ENCODE assay signal across 11 cellular contexts in the genomic region with DNA sequence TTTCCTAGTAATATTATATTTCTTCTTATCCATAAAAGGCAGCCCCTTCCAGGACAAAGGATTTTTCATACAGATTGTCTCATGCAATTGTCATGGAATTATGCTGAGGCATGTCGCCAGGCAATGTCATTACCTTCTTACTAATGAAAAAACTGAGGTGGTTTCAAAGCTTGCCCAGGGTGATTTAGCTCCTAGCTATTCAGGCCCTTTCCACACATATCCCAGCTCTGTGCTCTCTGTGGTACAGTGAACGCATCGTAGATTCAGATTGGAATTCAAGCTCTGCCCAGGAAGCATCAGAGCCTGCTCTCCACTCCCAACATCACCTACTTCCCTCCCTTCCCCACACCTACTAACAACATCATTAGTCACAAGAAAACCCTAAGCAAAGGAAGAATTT.
DNase-seq lines count a peak whose midpoint lies in the region; ATAC-seq, FAIRE-seq and TF ChIP-seq lines count a peak whose summit lies in the region.
"Had no signal": no experiment of that assay in that cellular context is flagged by ENCODE, and none has a peak within 500 bp of the region (broad histone marks: within the 10 kb centered on the region; RNA-seq: fewer than 3 reads in every experiment).

No MANE protein-coding gene starts in this region.

- H3K9me3 Mint-ChIP-seq in stimulated activated memory B cell treated with anti-CD40 and anti-IgM and Interleukin-4, amounts not matched to agents 10 μg/mL and 1 μg/mL and 100 μg/mL, for 72 hours: no peaks in the 10 kb centered on the region

- H2AFZ ChIP-seq in GM23248: no peak overlapping the region

- DNase-seq in GM23248 (peak; percentile 93), adrenal gland (peak; percentile 38 to 63 (median 59)), foreskin fibroblast (peak; percentile 53 to 75), small intestine (no peak), T-helper 9 cell (no peak)
- no peak for DNase-seq in activated effector memory CD4-positive, alpha-beta T cell treated with Interleukin-2 at 50 U/mL for 16 hours
- DNase-seq in central memory CD4-positive, alpha-beta T cell: no peak
- DNase-seq: activated CD4-positive, CD25-positive, alpha-beta regulatory T cell treated with anti-CD3 and anti-CD28 coated beads, Interleukin-2, amount 50 U/mL, for 72 hours; activated naive CD4-positive, alpha-beta T cell treated with anti-CD3 and anti-CD28 coated beads, Interleukin-2, amount 50 U/mL, for 16 hours had no signal

- no peak for FAIRE-seq in small intestine (lab: Jason Lieb, UNC)
- FAIRE-seq: frontal cortex had no signal

- H3K9me2 ChIP-seq in GM23248 (ENCODE audit: insufficient read depth): no peaks in the 10 kb centered on the region

- TF ChIP-seq POLR2A in adrenal gland (IDR thresholded peaks at IDR 0.05): no peak

- no peak overlapping the region for H3K4me3 Mint-ChIP-seq in stimulated activated memory B cell treated with anti-CD40 and anti-IgM and Interleukin-4, amounts not matched to agents 10 μg/mL and 1 μg/mL and 100 μg/mL, for 72 hours

- intact Hi-C loops in adrenal gland (cut with DNase I): no loop called here

- H3K79me2 ChIP-seq in GM23248 (ENCODE audit: insufficient read depth): peaks cover 85% of the 10 kb centered on the region

- H3K36me3 Mint-ChIP-seq in stimulated activated memory B cell treated with anti-CD40 and anti-IgM and Interleukin-4, amounts not matched to agents 10 μg/mL and 1 μg/mL and 100 μg/mL, for 72 hours: peaks cover 19% of the 10 kb centered on the region

- in situ Hi-C loops in GM23248 (cut with MboI): no loop called here

- TF ChIP-seq CTCF in adrenal gland (IDR thresholded peaks at IDR 0.05) (no peak), foreskin fibroblast (IDR thresholded peaks at IDR 0.05; ENCODE audit: low read depth, low read length) (no peak)

- H3F3A ChIP-seq in GM23248 (ENCODE audit: insufficient read depth): peaks cover 43% of the 10 kb centered on the region

- H3K9me3 ChIP-seq in GM23248 (ENCODE audit: low read depth) (no peaks in the 10 kb centered on the region), adrenal gland (replicated peaks in 1 of 3) (no peaks in the 10 kb centered on the region), small intestine (ENCODE audit: control insufficient read depth, low read depth) (no peaks in the 10 kb centered on the region)

- peak overlapping the region; percentile 44 for H3K9ac ChIP-seq in GM23248

- no peaks in the 10 kb centered on the region for H4K20me1 ChIP-seq in GM23248 (ENCODE audit: insufficient read depth)

- H3K4me2 ChIP-seq in GM23248 (ENCODE audit: unreplicated experiment): peak overlapping the region; percentile 70

- H3K27me3 Mint-ChIP-seq in stimulated activated memory B cell treated with anti-CD40 and anti-IgM and Interleukin-4, amounts not matched to agents 10 μg/mL and 1 μg/mL and 100 μg/mL, for 72 hours: no peaks in the 10 kb centered on the region

- peak overlapping the region; percentile 80 for H3K27ac ChIP-seq in GM23248
- H3K27ac ChIP-seq in adrenal gland: peak overlapping the region in 3 of 5 donors; percentile 56 to 81 (median 74)
- no peak overlapping the region for H3K27ac ChIP-seq in small intestine (ENCODE audit: low read depth in 1 of 2, low read length in 1 of 2)

- H3K27me3 ChIP-seq in GM23248 (replicated peaks; ENCODE audit: insufficient read depth) (no peaks in the 10 kb centered on the region), adrenal gland (no peaks in the 10 kb centered on the region), small intestine (ENCODE audit: control insufficient read depth in 2 of 2, insufficient read depth in 2 of 2, low read length in 2 of 2) (no peaks in the 10 kb centered on the region)

- peaks cover 19% of the 10 kb centered on the region for H3K4me1 Mint-ChIP-seq in stimulated activated memory B cell treated with anti-CD40 and anti-IgM and Interleukin-4, amounts not matched to agents 10 μg/mL and 1 μg/mL and 100 μg/mL, for 72 hours

- H3K4me1 ChIP-seq in GM23248 (ENCODE audit: insufficient read depth) (peaks cover 32% of the 10 kb centered on the region), adrenal gland (replicated peaks in 1 of 2) (peaks cover 17 to 24% of the 10 kb centered on the region in 2 donors), small intestine (ENCODE audit: control insufficient read depth in 2 of 2, insufficient read depth in 1 of 2, low read depth in 1 of 2, low read length in 1 of 2) (peaks cover 0 to 5% of the 10 kb centered on the region in 2 donors)

- WGBS in GM23248 (ENCODE audit: low coverage in 1 of 2, low lambda C conversion rate in 2 of 2, missing lambda C conversion rate in 2 of 2), 2 experiments: 11 to 21% methylated on average over 3 of the region's 3 CpGs
- WGBS in adrenal gland, 4 donors: 38 to 52% (median 46%) methylated on average over 3 of the region's 3 CpGs
- 87 to 88% (median 88%) methylated on average over 3 of the region's 3 CpGs for WGBS in small intestine, 3 donors

- H3K4me3 ChIP-seq in GM23248 (no peak overlapping the region), adrenal gland (no peak overlapping the region), foreskin fibroblast (ENCODE audit: low read depth in 1 of 2, low read length in 2 of 2) (no peak overlapping the region), small intestine (ENCODE audit: low read depth in 1 of 2, low read length in 2 of 2) (no peak overlapping the region)

- H3K27ac Mint-ChIP-seq in stimulated activated memory B cell treated with anti-CD40 and anti-IgM and Interleukin-4, amounts not matched to agents 10 μg/mL and 1 μg/mL and 100 μg/mL, for 72 hours: peak overlapping the region; percentile 38

- H3K36me3 ChIP-seq in GM23248 (ENCODE audit: low read depth): no peaks in the 10 kb centered on the region
- no peaks in the 10 kb centered on the region for H3K36me3 ChIP-seq in adrenal gland (replicated peaks in 1 of 2)
- no peaks in the 10 kb centered on the region for H3K36me3 ChIP-seq in small intestine (ENCODE audit: control insufficient read depth in 2 of 2, insufficient read depth in 2 of 2, low read length in 2 of 2)

- ATAC-seq in stimulated activated memory B cell treated with anti-CD40 and anti-IgM and Interleukin-4, amounts not matched to agents 10 μg/mL and 1 μg/mL and 100 μg/mL, for 72 hours: no peak

Comparison
In these comparisons a context has a peak if more than half of its experiments do, and no peak if none do; other contexts are left out.
1. DNase-seq: peak in GM23248 (single experiment), adrenal gland (7 of 7) and foreskin fibroblast (2 of 2); none in activated effector memory CD4-positive, alpha-beta T cell treated with Interleukin-2 at 50 U/mL for 16 hours (single experiment), small intestine (single experiment), T-helper 9 cell (single experiment) and central memory CD4-positive, alpha-beta T cell (single experiment).
2. H3K27ac ChIP-seq: peak in GM23248 (single experiment) and adrenal gland (3 of 5); none in small intestine (0 of 2).